Comparison of ENCODE assay signal across 20 cellular contexts in the genomic region with DNA sequence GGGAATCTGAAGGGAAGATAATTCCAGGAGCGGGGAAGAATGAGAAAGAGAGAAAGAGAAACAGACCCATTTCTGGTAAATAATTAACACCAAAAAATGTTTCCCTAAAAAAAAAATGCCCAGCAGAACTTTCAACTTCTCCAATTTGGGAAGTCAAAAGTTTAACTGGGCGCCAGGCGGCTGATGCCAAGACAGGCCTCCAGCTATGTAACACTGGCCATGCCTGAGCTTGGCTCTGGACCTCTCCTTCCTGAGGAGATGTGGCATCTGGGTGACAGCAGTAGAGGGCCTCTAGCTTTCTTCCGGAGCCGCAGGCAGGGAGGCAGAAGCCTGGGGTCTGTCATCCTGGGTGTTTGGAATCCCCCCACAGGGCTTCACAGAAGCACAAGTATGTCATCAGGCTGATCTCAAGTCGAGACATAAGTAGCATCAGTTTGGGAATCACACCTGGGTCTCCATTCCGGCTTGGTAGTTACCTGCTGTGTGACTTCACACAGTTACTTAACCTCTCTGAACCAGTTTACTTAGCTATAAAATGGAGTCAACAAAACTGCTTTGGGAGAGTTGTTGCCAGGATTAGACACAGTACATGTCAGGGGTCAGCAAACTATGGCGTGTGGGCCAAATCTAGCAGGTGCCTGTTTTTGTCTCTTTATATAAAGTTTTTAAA. TPM values are rescaled to one million over a fixed set of nuclear protein-coding genes. Genes with fewer than 3 reads are reported as not detected.
DNase-seq lines count a peak whose midpoint lies in the region; ATAC-seq, FAIRE-seq and TF ChIP-seq lines count a peak whose summit lies in the region.
"Had no signal": no experiment of that assay in that cellular context is flagged by ENCODE, and none has a peak within 500 bp of the region (broad histone marks: within the 10 kb centered on the region; RNA-seq: fewer than 3 reads in every experiment).

No MANE protein-coding gene starts in this region.

- no peak for ATAC-seq in K562
- ATAC-seq: activated T-helper 17 cell treated with anti-CD3 and anti-CD28 coated beads, Interleukin-2, amount 50 U/mL, for 72 hours; CD8-positive, alpha-beta T cell; gastrocnemius medialis; natural killer cell treated with Interleukin-12 subunit alpha and Interleukin-12 subunit beta and Interleukin-15 and Interleukin-18, amount 100 ng/mL, for 72 hours had no signal

- H4K20me1 ChIP-seq in K562 (replicated peaks; ENCODE audit: control insufficient read depth, insufficient read depth, low read length), result no peaks in the 10 kb centered on the region

- no peak for FAIRE-seq in K562 (lab: Jason Lieb, UNC)
- FAIRE-seq: GM18507 had no signal

- no TSS peak for BruUV-seq in K562 (replicated peaks; lab: Mats Ljungman, UMichigan)

- no peak overlapping the region for H3K9ac ChIP-seq in K562 (ENCODE audit: insufficient read depth in 1 of 2, low read depth in 2 of 2, low read length in 2 of 2)

- POLR2A ChIA-PET in K562 (lab: Yijun Ruan, JAX), result no interaction called here

- no peaks in the 10 kb centered on the region for H3K79me2 ChIP-seq in K562 (ENCODE audit: control insufficient read depth, insufficient read depth, low read length)

- H3K36me3 ChIP-seq in K562 (ENCODE audit: control insufficient read depth, insufficient read depth, low read length) (no peaks in the 10 kb centered on the region), kidney epithelial cell (ENCODE audit: control insufficient read depth, insufficient read depth, low read length) (no peaks in the 10 kb centered on the region), neuron (ENCODE audit: insufficient read depth, low read length) (no peaks in the 10 kb centered on the region)
- H3K36me3 ChIP-seq: gastrocnemius medialis, tibial nerve had no signal

- TF ChIP-seq EP300 in K562 (IDR thresholded peaks at IDR 0.05; ENCODE audit: low read length), result no peak

- intact Hi-C loops in K562 (cut with micrococcal nuclease), result no loop called here

- in situ Hi-C loops in K562 (cut with MboI) (no loop called here), G401 (cut with HindIII; ENCODE audit: low sequenced_read_pairs) (no loop called here), GM13976 (cut with MboI; ENCODE audit: low sequenced_read_pairs, unreplicated experiment) (no loop called here)

- no peak overlapping the region for H2AFZ ChIP-seq in K562 (ENCODE audit: low read depth, low read length)
- H2AFZ ChIP-seq in neuron (ENCODE audit: low read depth, low read length), result peak overlapping the region; percentile 53

- H3K9me1 ChIP-seq in K562 (ENCODE audit: control insufficient read depth, insufficient read depth, low read length), result no peaks in the 10 kb centered on the region

- H3K27me3 ChIP-seq in K562 (ENCODE audit: control insufficient read depth in 2 of 2, insufficient read depth in 2 of 2, low read length in 2 of 2) (no peaks in the 10 kb centered on the region; a peak in 1 of 5 replicates), kidney epithelial cell (ENCODE audit: control insufficient read depth, insufficient read depth, low read length) (no peaks in the 10 kb centered on the region), neuron (ENCODE audit: insufficient read depth, low read length) (no peaks in the 10 kb centered on the region)
- H3K27me3 ChIP-seq: gastrocnemius medialis, tibial nerve had no signal

- TF ChIP-seq POLR2A in K562 (conservative IDR thresholded peaks at IDR 0.05), result no peak

- H3K4me3 ChIP-seq in K562 (no peak overlapping the region), kidney epithelial cell (ENCODE audit: low read depth, low read length) (peak overlapping the region; percentile 30), neuron (ENCODE audit: low read length) (no peak overlapping the region)
- H3K4me3 ChIP-seq: gastrocnemius medialis, lung, tibial nerve had no signal

- CTCF ChIA-PET in K562 (lab: Yijun Ruan, JAX; ENCODE audit: low intra/inter-chr PET ratio), result interaction anchor here (0.7 kb wide), 1 partner anchor 35 kb away, joined by 3 read pairs; no protein-coding TSS in a partner anchor

- DNase-seq in ELF-1 (ENCODE audit: low read depth, low spot score) (peak; percentile 17), K562 (ENCODE audit: extremely low read depth in 1 of 4, low spot score in 3 of 4) (no peak), kidney epithelial cell (ENCODE audit: low read depth) (no peak), G401 (ENCODE audit: low spot score) (no peak), activated gamma-delta T cell (lab: John Stamatoyannopoulos, UW) (no peak), GM13976 (ENCODE audit: low spot score) (no peak), NCI-H1048 (lab: John Stamatoyannopoulos, UW) (no peak)
- DNase-seq: activated CD4-positive, alpha-beta T cell treated with anti-CD3 and anti-CD28 coated beads for 1 hour; CD8-positive, alpha-beta T cell; DMS79 treated with DMSO at 0.1 percent for 48 hours; erythroblast; gastrocnemius medialis; NCI-H1417 treated with DMSO at 0.1 percent for 48 hours; NCI-H774 had no signal

- H3K4me1 ChIP-seq in K562 (replicated peaks in 1 of 2; ENCODE audit: control insufficient read depth in 2 of 2, insufficient read depth in 2 of 2, low read length in 2 of 2) (no peaks in the 10 kb centered on the region), neuron (ENCODE audit: insufficient read depth, low read length) (peaks cover 11% of the 10 kb centered on the region)
- H3K4me1 ChIP-seq: gastrocnemius medialis had no signal

- H3K9me3 ChIP-seq in K562 (replicated peaks; ENCODE audit: control insufficient read depth, insufficient read depth, low read depth, low read length) (no peaks in the 10 kb centered on the region), neuron (ENCODE audit: low read length) (peaks cover 2% of the 10 kb centered on the region)
- H3K9me3 ChIP-seq: gastrocnemius medialis, tibial nerve had no signal

- 28% methylated on average over 7 of the region's 8 CpGs for WGBS in K562 (ENCODE audit: insufficient coverage, low coverage, missing lambda C conversion rate)

- H3K27ac ChIP-seq in K562 (ENCODE audit: extremely low read depth, low read depth, low read length), result no peak overlapping the region
- H3K27ac ChIP-seq: gastrocnemius medialis, tibial nerve had no signal

- H3K4me2 ChIP-seq in K562 (ENCODE audit: insufficient read depth, low read length), result no peak overlapping the region

- TF ChIP-seq RAD21 in K562 (CRISPR knock-in tag; conservative IDR thresholded peaks at IDR 0.05 in 1 of 2, IDR thresholded peaks at IDR 0.05 in 1 of 2), result no peak

- TF ChIP-seq CTCF in K562 (IDR thresholded peaks at IDR 0.05 in 2 of 3, conservative IDR thresholded peaks at IDR 0.05 in 1 of 3; ENCODE audit: insufficient read depth in 2 of 3, low read depth in 1 of 3, low read length in 3 of 3) (no peak), kidney epithelial cell (IDR thresholded peaks at IDR 0.05; ENCODE audit: insufficient read depth, low read length, poor library complexity, severe bottlenecking) (no peak), GM13976 (IDR thresholded peaks at IDR 0.05; ENCODE audit: borderline replicate concordance, control extremely low read depth, extremely low read depth, insufficient read depth, missing control alignments) (no peak)

TF ChIP-seq in K562, 482 proteins besides CTCF, POLR2A, EP300 and RAD21:
- no peak for TF ChIP-seq SRSF3 (IDR thresholded peaks at IDR 0.05; ENCODE audit: insufficient read depth, low read length)
- no peak for TF ChIP-seq POLR2G (IDR thresholded peaks at IDR 0.05; ENCODE audit: low read depth, low read length)
- TF ChIP-seq BCOR (IDR thresholded peaks at IDR 0.05), result no peak
- TF ChIP-seq HDGF (IDR thresholded peaks at IDR 0.05), result no peak
- peak; percentile 38 for TF ChIP-seq ZFP36 (IDR thresholded peaks at IDR 0.05; ENCODE audit: low read depth, low read length, partially characterized antibody)
- peak; percentile 67 for TF ChIP-seq RBM25 (IDR thresholded peaks at IDR 0.05; ENCODE audit: low read depth, low read length, severe bottlenecking)
- no peak for TF ChIP-seq U2AF1 (optimal IDR thresholded peaks at IDR 0.05; ENCODE audit: low read depth, low read length)
- no peak for TF ChIP-seq PCBP1 (IDR thresholded peaks at IDR 0.05; ENCODE audit: low read depth, low read length, poor library complexity, severe bottlenecking)
- no peak for TF ChIP-seq SRF (CRISPR knock-in tag; IDR thresholded peaks at IDR 0.05)

RNA-seq across cellular contexts. Expression of gene TCF7L2, which starts 50.5 kb away (rescaled TPM):
- total RNA-seq in K562 (2011; cell fraction: chromatin; rRNA removed; ENCODE audit: low replicate concordance), result 1.9 and 4.4 TPM in 2 replicates
- total RNA-seq in K562 (2011; cell fraction: nucleolus; rRNA removed), result 2.4 and 3.0 TPM in 2 replicates
- 1.9 and 2.7 TPM in 2 replicates for total RNA-seq in K562 (2011; cell fraction: nucleoplasm; rRNA removed)
- 0.32 and 0.41 TPM in 2 replicates for total RNA-seq in K562 (2014; rRNA removed)
- total RNA-seq in K562 (2014; rRNA removed; fragmentation: Illumina TruSeq; extraction: Trizol), result 0.48 and 0.80 TPM in 2 replicates
- total RNA-seq in K562 (2015; rRNA removed; fragmentation: Illumina TruSeq; extraction: Trizol), result 0.68 and 1.2 TPM in 2 replicates
- 2.0 and 2.8 TPM in 2 replicates for total RNA-seq in K562 (2021)
- 0.42 and 0.53 TPM in 2 replicates for polyA plus RNA-seq in K562 (2011; rRNA removed)
- 0.15 and 0.35 TPM in 2 replicates for polyA plus RNA-seq in K562 (2011; cell fraction: cytosol; rRNA removed)
- polyA plus RNA-seq in K562 (2011; cell fraction: nucleus; rRNA removed), result 1.6 and 2.2 TPM in 2 replicates
- 1.4 and 2.2 TPM in 2 replicates for polyA plus RNA-seq in K562 (2012)
- 2.1 and 2.4 TPM in 2 replicates for polyA plus RNA-seq in K562 (2014; fragmentation: Illumina TruSeq; extraction: Trizol)
- polyA plus RNA-seq in K562 (2014; fragmentation: Nextera tagmentation; extraction: Ambion mirVana), result under 1 TPM; 0.52 to 0.92 TPM
- 0.39 and 1.4 TPM in 2 replicates for polyA plus RNA-seq in K562 (2014; rRNA removed)
- 0.25 and 0.69 TPM in 2 replicates for polyA minus RNA-seq in K562 (2011; rRNA and poly(A)+ RNA removed)
- 0.91 and 1.5 TPM in 2 replicates for polyA minus RNA-seq in K562 (2011; cell fraction: cytosol; rRNA and poly(A)+ RNA removed)
- polyA minus RNA-seq in K562 (2011; cell fraction: nucleus; rRNA and poly(A)+ RNA removed), result 1.6 and 2.4 TPM in 2 replicates
- 3.4 and 13.5 TPM in 2 replicates for total RNA-seq in kidney epithelial cell
- total RNA-seq in G401 (2014; rRNA removed; shearing (Covaris generic)), result 0.06 and 0.88 TPM in 2 replicates
